Comparison of ENCODE assay signal across 12 cellular contexts in the genomic region with DNA sequence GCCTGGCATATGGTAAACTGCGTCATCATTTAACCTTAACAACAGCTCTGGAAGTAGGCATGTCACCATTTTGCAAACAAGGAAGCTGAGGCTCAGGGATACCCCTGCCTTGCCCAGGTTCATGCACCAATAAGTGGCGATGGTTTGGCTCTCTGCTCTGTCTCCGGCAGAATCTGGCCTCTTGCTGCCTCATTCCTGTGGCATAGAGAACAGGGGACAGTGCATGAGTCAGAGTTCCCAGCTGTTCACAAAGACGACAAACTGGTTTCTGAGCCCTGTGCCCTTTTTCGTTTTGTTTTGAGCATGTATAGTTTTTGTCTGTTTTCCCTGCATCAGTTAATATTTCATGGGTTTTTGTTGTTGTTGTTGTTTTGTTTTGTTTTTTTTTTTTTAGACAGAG.
DNase-seq lines count a peak whose midpoint lies in the region; ATAC-seq lines count a peak whose summit lies in the region.
"Had no signal": no experiment of that assay in that cellular context is flagged by ENCODE, and none has a peak within 500 bp of the region (broad histone marks: within the 10 kb centered on the region; RNA-seq: fewer than 3 reads in every experiment).

No MANE protein-coding gene starts in this region.

- H3K27ac Mint-ChIP-seq in T-cell: no peak overlapping the region
- H3K27ac Mint-ChIP-seq: T-helper 1 cell treated with Interleukin-12 subunit alpha and Interleukin-12 subunit beta and Interleukin-4 antibody, amounts not matched to agents 30 μg/mL and 1 μg/mL, for 36 hours had no signal

- H3K9me3 Mint-ChIP-seq in T-cell: no peaks in the 10 kb centered on the region
- H3K9me3 Mint-ChIP-seq: T-helper 1 cell treated with Interleukin-12 subunit alpha and Interleukin-12 subunit beta and Interleukin-4 antibody, amounts not matched to agents 30 μg/mL and 1 μg/mL, for 36 hours had no signal

- no peaks in the 10 kb centered on the region for H3K36me3 Mint-ChIP-seq in T-cell

- intact Hi-C loops in head of caudate nucleus (cut with DNase I): no loop called here

- POLR2A ChIA-PET in T-cell (lab: Charles Lee): no interaction called here

- no peak overlapping the region for H3K4me3 Mint-ChIP-seq in T-cell
- H3K4me3 Mint-ChIP-seq: T-helper 1 cell treated with Interleukin-12 subunit alpha and Interleukin-12 subunit beta and Interleukin-4 antibody, amounts not matched to agents 30 μg/mL and 1 μg/mL, for 36 hours had no signal

- H3K27me3 Mint-ChIP-seq in T-cell: peaks cover 3 to 23% of the 10 kb centered on the region in 2 donors

- H3K4me3 ChIP-seq in skeletal muscle cell (ENCODE audit: low read depth, low read length): no peak overlapping the region
- H3K4me3 ChIP-seq: colonic mucosa had no signal

- ATAC-seq in T-cell (replicated peaks in 1 of 4): no peak

- CTCF ChIA-PET in T-cell (lab: Charles Lee): interaction anchor here in 1 of 2 donors (0.6 kb wide), 1 partner anchor 28 kb away, joined by 4 read pairs; no protein-coding TSS in a partner anchor

- DNase-seq in GM04503 (ENCODE audit: low read depth): peak; percentile 22
- DNase-seq in RPMI7951 (ENCODE audit: low read depth): peak; percentile 90
- peak; percentile 9 for DNase-seq in fibroblast of peridontal ligament (ENCODE audit: extremely low read depth)
- peak; percentile 14 for DNase-seq in skeletal muscle cell (ENCODE audit: low read depth)
- DNase-seq in T-cell: no peak
- DNase-seq in head of caudate nucleus: no peak
- DNase-seq in medulla oblongata (ENCODE audit: extremely low spot score): no peak
- DNase-seq in NCI-H446 treated with DMSO at 0.1 percent for 48 hours (lab: John Stamatoyannopoulos, UW): no peak
- DNase-seq: colonic mucosa, NCI-H2029 treated with DMSO at 0.1 percent for 48 hours, retina had no signal

- H3K4me1 Mint-ChIP-seq in T-cell: no peaks in the 10 kb centered on the region

Comparison
In these comparisons a context has a peak if more than half of its experiments do, and no peak if none do; other contexts are left out.
1. DNase-seq: peak in GM04503 (single experiment), RPMI7951 (single experiment), fibroblast of peridontal ligament (single experiment) and skeletal muscle cell (single experiment); none in T-cell (0 of 34), head of caudate nucleus (0 of 42), medulla oblongata (single experiment) and NCI-H446 treated with DMSO at 0.1 percent for 48 hours (single experiment).